In genomic region chr6:36243562-36244212, GRCh38 we compare ENCODE assay signal across 19 cellular contexts. TPM values are rescaled to one million over a fixed set of nuclear protein-coding genes. Genes with fewer than 3 reads are reported as not detected.
A peak's percentile ranks its signal among the peaks of the same experiment; 100 is the strongest.
DNase-seq lines count a peak whose midpoint lies in the region; ATAC-seq, FAIRE-seq and TF ChIP-seq lines count a peak whose summit lies in the region.
"Had no signal": no experiment of that assay in that cellular context is flagged by ENCODE, and none has a peak within 500 bp of the region (broad histone marks: within the 10 kb centered on the region; RNA-seq: fewer than 3 reads in every experiment).

No MANE protein-coding gene starts in this region.

- H4K20me1 ChIP-seq in HepG2 (ENCODE audit: insufficient read depth, low read length) = no peaks in the 10 kb centered on the region

- TF ChIP-seq RAD21 in HepG2 (CRISPR knock-in tag; IDR thresholded peaks at IDR 0.05) = no peak

- H2AFZ ChIP-seq in HepG2 (ENCODE audit: low read length) = no peak overlapping the region

- POLR2A ChIA-PET in HepG2 (lab: Yijun Ruan, JAX) = interaction anchor here (1.5 kb wide), 1 partner anchor 216 kb away, joined by 4 read pairs; the partner anchor contains the start of gene MAPK14

- WGBS in HepG2 (ENCODE audit: low lambda C conversion rate) = 57% methylated on average over 3 of the region's 3 CpGs
- WGBS in right lobe of liver (ENCODE audit: insufficient coverage, low coverage, low lambda C conversion rate, missing lambda C conversion rate) = 56% methylated on average over 2 of the region's 3 CpGs

- in situ Hi-C loops in HepG2 (cut with HindIII; ENCODE audit: extremely low pct_ligation_motif_present, low pct_unique_long_range_greater_than_20kb) = no loop called here

- FAIRE-seq in HepG2 (lab: Jason Lieb, UNC) = no peak
- FAIRE-seq: D721Med, GM19239, H54 had no signal

- no peak for TF ChIP-seq CTCF in HepG2 (CRISPR knock-in tag; IDR thresholded peaks at IDR 0.05)
- no peak for TF ChIP-seq CTCF in right lobe of liver (IDR thresholded peaks at IDR 0.05)
- TF ChIP-seq CTCF in colonic mucosa (IDR thresholded peaks at IDR 0.05) = no peak

- no peak for TF ChIP-seq POLR2A in HepG2 (IDR thresholded peaks at IDR 0.05; ENCODE audit: insufficient read depth in 1 of 2, low read depth in 2 of 2, low read length in 2 of 2)
- TF ChIP-seq POLR2A in right lobe of liver (IDR thresholded peaks at IDR 0.05) = no peak

- H3K27ac ChIP-seq in HepG2 (ENCODE audit: extremely low read length, insufficient read depth, low read length) (no peak overlapping the region), right lobe of liver (no peak overlapping the region), colonic mucosa (no peak overlapping the region)

- no TSS peak for BruUV-seq in HepG2 (replicated peaks; lab: Mats Ljungman, UMichigan)

- H3K36me3 ChIP-seq in HepG2 (replicated peaks in 1 of 2; ENCODE audit: control insufficient read depth in 1 of 2, insufficient read depth in 2 of 2, low read length in 2 of 2) (no peaks in the 10 kb centered on the region), right lobe of liver (no peaks in the 10 kb centered on the region), colonic mucosa (no peaks in the 10 kb centered on the region)

- H3K4me3 ChIP-seq in HepG2 (replicated peaks in 1 of 3; ENCODE audit: insufficient read depth in 1 of 3, low read depth in 2 of 3, low read length in 3 of 3) (no peak overlapping the region), right lobe of liver (no peak overlapping the region), colonic mucosa (no peak overlapping the region)

- CTCF ChIA-PET in HepG2 (lab: Yijun Ruan, JAX; ENCODE audit: low intra/inter-chr PET ratio, low total read pairs) = no interaction called here

- H3K9me3 ChIP-seq in HepG2 (ENCODE audit: low read length) = no peaks in the 10 kb centered on the region
- H3K9me3 ChIP-seq in right lobe of liver = no peaks in the 10 kb centered on the region
- H3K9me3 ChIP-seq in colonic mucosa = no peaks in the 10 kb centered on the region

- H3K9ac ChIP-seq in HepG2 (ENCODE audit: insufficient read depth, low read depth, low read length) = no peak overlapping the region
- no peak overlapping the region for H3K9ac ChIP-seq in colonic mucosa (ENCODE audit: low read depth in 2 of 2, low read length in 2 of 2)

- TF ChIP-seq EP300 in HepG2 (IDR thresholded peaks at IDR 0.05; ENCODE audit: low read depth in 2 of 2, low read length in 2 of 2) (no peak), HepG2 (CRISPR knock-in tag; IDR thresholded peaks at IDR 0.05; ENCODE audit: borderline replicate concordance) (no peak)

- intact Hi-C loops in HepG2 (cut with micrococcal nuclease; ENCODE audit: unreplicated experiment) = no loop called here
- intact Hi-C loops in right lobe of liver (cut with DNase I) = no loop called here
- intact Hi-C loops in colonic mucosa (cut with DNase I) = no loop called here

- H3K4me1 ChIP-seq in HepG2 (ENCODE audit: insufficient read depth, low read length) = peaks cover 66% of the 10 kb centered on the region
- H3K4me1 ChIP-seq in right lobe of liver = no peaks in the 10 kb centered on the region
- H3K4me1 ChIP-seq in colonic mucosa = peaks cover 7% of the 10 kb centered on the region

- DNase-seq in HepG2 (ENCODE audit: low spot score) (no peak), right lobe of liver (no peak), SW480 (ENCODE audit: low spot score) (peak; percentile 23), islet precursor cell (peak; percentile 62), NCI-H446 treated with DMSO at 0.1 percent for 48 hours (lab: John Stamatoyannopoulos, UW) (no peak), colonic mucosa (no peak)
- DNase-seq: 8988T; AML-193; C1 segment of cervical spinal cord; CD4-positive, alpha-beta memory T cell; COR-L47; DMS153; DMS79 treated with DMSO at 0.1 percent for 48 hours; EL; GF-D8 had no signal

- H3K27me3 ChIP-seq in HepG2 (ENCODE audit: control insufficient read depth in 1 of 2, insufficient read depth in 2 of 2, low read length in 2 of 2) (no peaks in the 10 kb centered on the region), right lobe of liver (no peaks in the 10 kb centered on the region), colonic mucosa (no peaks in the 10 kb centered on the region)

- ATAC-seq in HepG2 (no peak), right lobe of liver (no peak), GM21825 (IDR thresholded peaks at IDR 0.05; ENCODE audit: unreplicated experiment) (no peak)

- H3K79me2 ChIP-seq in HepG2 (ENCODE audit: insufficient read depth, low read length) = no peaks in the 10 kb centered on the region

- H3K4me2 ChIP-seq in HepG2 (ENCODE audit: low read depth, low read length) = no peak overlapping the region

TF ChIP-seq in HepG2, 621 proteins besides CTCF, POLR2A, EP300 and RAD21:
- TF ChIP-seq ZNF513 (CRISPR knock-in tag; conservative IDR thresholded peaks at IDR 0.05) = no peak
- TF ChIP-seq ZNF768 (CRISPR knock-in tag; IDR thresholded peaks at IDR 0.05) = peak; percentile 89

RNA-seq across cellular contexts. Expression of gene PNPLA1, which starts 26.2 kb away (rescaled TPM):
- total RNA-seq in HepG2 (2016; rRNA removed; fragmentation: Illumina TruSeq; extraction: Trizol) (not detected in 2 replicates), right lobe of liver (not detected), colonic mucosa (under 1 TPM; 0.35 TPM)
- total RNA-seq in HepG2 (2016; cell fraction: cytosol; rRNA removed; fragmentation: Illumina TruSeq; extraction: Trizol; ENCODE audit: low read depth) = not detected in 2 replicates
- total RNA-seq in HepG2 (2016; cell fraction: insoluble cytoplasmic fraction; rRNA removed; fragmentation: Illumina TruSeq; extraction: Trizol) = not detected in 2 replicates
- total RNA-seq in HepG2 (2016; cell fraction: membrane; rRNA removed; fragmentation: Illumina TruSeq; extraction: Trizol) = not detected in 2 replicates
- total RNA-seq in HepG2 (2016; cell fraction: nucleus; rRNA removed; fragmentation: Illumina TruSeq; extraction: Trizol) = not detected in 2 replicates
- polyA plus RNA-seq in HepG2 (2011; rRNA removed) = not detected in 2 replicates
- polyA plus RNA-seq in HepG2 (2011; cell fraction: cytosol; rRNA removed) = 0.04 TPM in 1 of 2 replicates, not detected in the other
- not detected in 2 replicates for polyA plus RNA-seq in HepG2 (2011; cell fraction: nucleus; rRNA removed)
- 0.05 TPM in 1 of 2 replicates, not detected in the other for polyA plus RNA-seq in HepG2 (2012)
- not detected in 2 replicates for polyA plus RNA-seq in HepG2 (2016; cell fraction: cytosol; fragmentation: Illumina TruSeq; extraction: Trizol; ENCODE audit: low read depth)
- not detected in 2 replicates for polyA plus RNA-seq in HepG2 (2016; cell fraction: insoluble cytoplasmic fraction; fragmentation: Illumina TruSeq; extraction: Trizol; ENCODE audit: low read depth)
- polyA plus RNA-seq in HepG2 (2016; cell fraction: membrane; fragmentation: Illumina TruSeq; extraction: Trizol; ENCODE audit: low read depth) = not detected in 2 replicates
- not detected in 2 replicates for polyA plus RNA-seq in HepG2 (2016; cell fraction: nucleus; fragmentation: Illumina TruSeq; extraction: Trizol; ENCODE audit: insufficient read depth, low read depth)
- polyA minus RNA-seq in HepG2 (2011; rRNA and poly(A)+ RNA removed; ENCODE audit: low replicate concordance) = 2.7 TPM in 1 of 2 replicates, not detected in the other
- not detected in 2 replicates for polyA minus RNA-seq in HepG2 (2011; cell fraction: cytosol; rRNA and poly(A)+ RNA removed)
- not detected in 2 replicates for polyA minus RNA-seq in HepG2 (2011; cell fraction: nucleus; rRNA and poly(A)+ RNA removed)
- polyA plus RNA-seq: CD4-positive, alpha-beta memory T cell had no signal

RNA-seq across cellular contexts. Expression of gene BRPF3, which starts 47.1 kb away (rescaled TPM):
- total RNA-seq in HepG2 (2016; rRNA removed; fragmentation: Illumina TruSeq; extraction: Trizol) = 12.3 and 14.7 TPM in 2 replicates
- 2.7 and 4.1 TPM in 2 replicates for total RNA-seq in HepG2 (2016; cell fraction: cytosol; rRNA removed; fragmentation: Illumina TruSeq; extraction: Trizol; ENCODE audit: low read depth)
- total RNA-seq in HepG2 (2016; cell fraction: insoluble cytoplasmic fraction; rRNA removed; fragmentation: Illumina TruSeq; extraction: Trizol) = 13.1 and 13.7 TPM in 2 replicates
- 13.7 and 14.6 TPM in 2 replicates for total RNA-seq in HepG2 (2016; cell fraction: membrane; rRNA removed; fragmentation: Illumina TruSeq; extraction: Trizol)
- total RNA-seq in HepG2 (2016; cell fraction: nucleus; rRNA removed; fragmentation: Illumina TruSeq; extraction: Trizol) = 20.5 and 24.2 TPM in 2 replicates
- 22.9 and 25.2 TPM in 2 replicates for polyA plus RNA-seq in HepG2 (2011; rRNA removed)
- polyA plus RNA-seq in HepG2 (2011; cell fraction: cytosol; rRNA removed) = 17.0 and 19.9 TPM in 2 replicates
- polyA plus RNA-seq in HepG2 (2011; cell fraction: nucleus; rRNA removed) = 34.9 and 37.6 TPM in 2 replicates
- polyA plus RNA-seq in HepG2 (2012) = 27.0 and 27.6 TPM in 2 replicates
- polyA plus RNA-seq in HepG2 (2016; cell fraction: cytosol; fragmentation: Illumina TruSeq; extraction: Trizol; ENCODE audit: low read depth) = 3.5 and 4.2 TPM in 2 replicates
- 29.3 and 35.1 TPM in 2 replicates for polyA plus RNA-seq in HepG2 (2016; cell fraction: insoluble cytoplasmic fraction; fragmentation: Illumina TruSeq; extraction: Trizol; ENCODE audit: low read depth)
- polyA plus RNA-seq in HepG2 (2016; cell fraction: membrane; fragmentation: Illumina TruSeq; extraction: Trizol; ENCODE audit: low read depth) = 18.5 and 19.9 TPM in 2 replicates
- 41.3 and 46.6 TPM in 2 replicates for polyA plus RNA-seq in HepG2 (2016; cell fraction: nucleus; fragmentation: Illumina TruSeq; extraction: Trizol; ENCODE audit: insufficient read depth, low read depth)
- 16.1 and 49.4 TPM in 2 replicates for polyA minus RNA-seq in HepG2 (2011; rRNA and poly(A)+ RNA removed; ENCODE audit: low replicate concordance)
- 10.9 and 14.6 TPM in 2 replicates for polyA minus RNA-seq in HepG2 (2011; cell fraction: cytosol; rRNA and poly(A)+ RNA removed)
- polyA minus RNA-seq in HepG2 (2011; cell fraction: nucleus; rRNA and poly(A)+ RNA removed) = 61.0 and 69.4 TPM in 2 replicates
- 10 to 100 TPM; 14.2 to 20.8 (median 18.6) TPM for total RNA-seq in right lobe of liver
- total RNA-seq in colonic mucosa = 10 to 100 TPM; 61.3 to 68.2 TPM

Comparison
In these comparisons a context has a peak if more than half of its experiments do, and no peak if none do; other contexts are left out.
1. DNase-seq: peak in SW480 (single experiment) and islet precursor cell (single experiment); none in HepG2 (single experiment), right lobe of liver (0 of 3), NCI-H446 treated with DMSO at 0.1 percent for 48 hours (single experiment) and colonic mucosa (single experiment).